ENCODE assay signal across 1 cellular context in the genomic region with DNA sequence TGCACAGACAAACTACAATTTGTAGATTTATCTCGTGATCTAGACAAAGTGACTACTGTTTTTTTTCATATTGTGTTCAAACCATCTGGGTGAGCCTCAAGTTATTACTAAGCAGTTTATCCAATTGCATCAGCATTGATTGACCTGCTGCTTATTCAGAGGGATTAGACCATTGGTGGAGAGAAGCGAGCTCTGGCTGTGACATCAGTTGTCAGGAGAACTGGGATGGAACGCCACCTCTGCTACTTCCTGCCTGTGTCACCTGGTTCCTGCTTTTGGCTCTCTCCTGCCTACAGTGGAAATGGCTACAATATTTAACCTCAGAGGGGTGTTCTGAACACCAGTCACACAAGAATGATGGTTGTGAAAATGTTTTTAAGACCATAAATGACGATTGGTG.
TF ChIP-seq lines count a peak whose summit lies in the region.

No MANE protein-coding gene starts in this region.

TF ChIP-seq in K562, 482 proteins besides CTCF, POLR2A, EP300 and RAD21:
- TF ChIP-seq, protein P1, sequence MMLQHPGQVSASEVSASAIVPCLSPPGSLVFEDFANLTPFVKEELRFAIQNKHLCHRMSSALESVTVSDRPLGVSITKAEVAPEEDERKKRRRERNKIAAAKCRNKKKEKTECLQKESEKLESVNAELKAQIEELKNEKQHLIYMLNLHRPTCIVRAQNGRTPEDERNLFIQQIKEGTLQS (IDR thresholded peaks at IDR 0.05): peak; percentile 53; the same call in 1 of the 2 replicates
- TF ChIP-seq, protein P1 (CRISPR knock-in tag; conservative IDR thresholded peaks at IDR 0.05): no peak
- TF ChIP-seq TRIM28 (IDR thresholded peaks at IDR 0.05) (no peak), GABPB1 (CRISPR knock-in tag; IDR thresholded peaks at IDR 0.05) (no peak), SMAD1 (IDR thresholded peaks at IDR 0.05; ENCODE audit: low read depth, low read length, partially characterized antibody) (no peak), HMG20A (CRISPR knock-in tag; conservative IDR thresholded peaks at IDR 0.05) (no peak), MTF1 (CRISPR knock-in tag; IDR thresholded peaks at IDR 0.05; ENCODE audit: borderline replicate concordance) (no peak), CTCFL (IDR thresholded peaks at IDR 0.05; ENCODE audit: borderline replicate concordance, insufficient read depth, low read depth, low read length, poor library complexity, severe bottlenecking) (no peak), ELF1 (tag; IDR thresholded peaks at IDR 0.05) (peak; percentile 15; the same call in 1 of the 2 replicates), ILF3 (IDR thresholded peaks at IDR 0.05; ENCODE audit: borderline replicate concordance) (no peak), U2AF1 (optimal IDR thresholded peaks at IDR 0.05; ENCODE audit: low read depth, low read length) (no peak), TCF3 (CRISPR knock-in tag; IDR thresholded peaks at IDR 0.05) (no peak), ZNF512 (tag; IDR thresholded peaks at IDR 0.05) (no peak), PKNOX1 (IDR thresholded peaks at IDR 0.05) (peak; percentile 43; the same call in 1 of the 2 replicates), CHD1 (IDR thresholded peaks at IDR 0.05; ENCODE audit: low read length) (no peak), CEBPG (CRISPR knock-in tag; IDR thresholded peaks at IDR 0.05) (peak; percentile 36; the same call in 1 of the 2 replicates), CEBPG (tag; conservative IDR thresholded peaks at IDR 0.05 in 1 of 2, IDR thresholded peaks at IDR 0.05 in 1 of 2) (peak in 1 of 2 experiments; percentile 74; a peak in 2 of 4 replicates)
- TF ChIP-seq, protein P2, sequence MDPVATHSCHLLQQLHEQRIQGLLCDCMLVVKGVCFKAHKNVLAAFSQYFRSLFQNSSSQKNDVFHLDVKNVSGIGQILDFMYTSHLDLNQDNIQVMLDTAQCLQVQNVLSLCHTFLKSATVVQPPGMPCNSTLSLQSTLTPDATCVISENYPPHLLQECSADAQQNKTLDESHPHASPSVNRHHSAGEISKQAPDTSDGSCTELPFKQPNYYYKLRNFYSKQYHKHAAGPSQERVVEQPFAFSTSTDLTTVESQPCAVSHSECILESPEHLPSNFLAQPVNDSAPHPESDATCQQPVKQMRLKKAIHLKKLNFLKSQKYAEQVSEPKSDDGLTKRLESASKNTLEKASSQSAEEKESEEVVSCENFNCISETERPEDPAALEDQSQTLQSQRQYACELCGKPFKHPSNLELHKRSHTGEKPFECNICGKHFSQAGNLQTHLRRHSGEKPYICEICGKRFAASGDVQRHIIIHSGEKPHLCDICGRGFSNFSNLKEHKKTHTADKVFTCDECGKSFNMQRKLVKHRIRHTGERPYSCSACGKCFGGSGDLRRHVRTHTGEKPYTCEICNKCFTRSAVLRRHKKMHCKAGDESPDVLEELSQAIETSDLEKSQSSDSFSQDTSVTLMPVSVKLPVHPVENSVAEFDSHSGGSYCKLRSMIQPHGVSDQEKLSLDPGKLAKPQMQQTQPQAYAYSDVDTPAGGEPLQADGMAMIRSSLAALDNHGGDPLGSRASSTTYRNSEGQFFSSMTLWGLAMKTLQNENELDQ (CRISPR knock-in tag; IDR thresholded peaks at IDR 0.05; ENCODE audit: borderline replicate concordance): no peak
- TF ChIP-seq, protein P3, sequence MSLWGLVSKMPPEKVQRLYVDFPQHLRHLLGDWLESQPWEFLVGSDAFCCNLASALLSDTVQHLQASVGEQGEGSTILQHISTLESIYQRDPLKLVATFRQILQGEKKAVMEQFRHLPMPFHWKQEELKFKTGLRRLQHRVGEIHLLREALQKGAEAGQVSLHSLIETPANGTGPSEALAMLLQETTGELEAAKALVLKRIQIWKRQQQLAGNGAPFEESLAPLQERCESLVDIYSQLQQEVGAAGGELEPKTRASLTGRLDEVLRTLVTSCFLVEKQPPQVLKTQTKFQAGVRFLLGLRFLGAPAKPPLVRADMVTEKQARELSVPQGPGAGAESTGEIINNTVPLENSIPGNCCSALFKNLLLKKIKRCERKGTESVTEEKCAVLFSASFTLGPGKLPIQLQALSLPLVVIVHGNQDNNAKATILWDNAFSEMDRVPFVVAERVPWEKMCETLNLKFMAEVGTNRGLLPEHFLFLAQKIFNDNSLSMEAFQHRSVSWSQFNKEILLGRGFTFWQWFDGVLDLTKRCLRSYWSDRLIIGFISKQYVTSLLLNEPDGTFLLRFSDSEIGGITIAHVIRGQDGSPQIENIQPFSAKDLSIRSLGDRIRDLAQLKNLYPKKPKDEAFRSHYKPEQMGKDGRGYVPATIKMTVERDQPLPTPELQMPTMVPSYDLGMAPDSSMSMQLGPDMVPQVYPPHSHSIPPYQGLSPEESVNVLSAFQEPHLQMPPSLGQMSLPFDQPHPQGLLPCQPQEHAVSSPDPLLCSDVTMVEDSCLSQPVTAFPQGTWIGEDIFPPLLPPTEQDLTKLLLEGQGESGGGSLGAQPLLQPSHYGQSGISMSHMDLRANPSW (CRISPR knock-in tag; IDR thresholded peaks at IDR 0.05): no peak
